ENCODE assay signal across 1 cellular context in the genomic region with DNA sequence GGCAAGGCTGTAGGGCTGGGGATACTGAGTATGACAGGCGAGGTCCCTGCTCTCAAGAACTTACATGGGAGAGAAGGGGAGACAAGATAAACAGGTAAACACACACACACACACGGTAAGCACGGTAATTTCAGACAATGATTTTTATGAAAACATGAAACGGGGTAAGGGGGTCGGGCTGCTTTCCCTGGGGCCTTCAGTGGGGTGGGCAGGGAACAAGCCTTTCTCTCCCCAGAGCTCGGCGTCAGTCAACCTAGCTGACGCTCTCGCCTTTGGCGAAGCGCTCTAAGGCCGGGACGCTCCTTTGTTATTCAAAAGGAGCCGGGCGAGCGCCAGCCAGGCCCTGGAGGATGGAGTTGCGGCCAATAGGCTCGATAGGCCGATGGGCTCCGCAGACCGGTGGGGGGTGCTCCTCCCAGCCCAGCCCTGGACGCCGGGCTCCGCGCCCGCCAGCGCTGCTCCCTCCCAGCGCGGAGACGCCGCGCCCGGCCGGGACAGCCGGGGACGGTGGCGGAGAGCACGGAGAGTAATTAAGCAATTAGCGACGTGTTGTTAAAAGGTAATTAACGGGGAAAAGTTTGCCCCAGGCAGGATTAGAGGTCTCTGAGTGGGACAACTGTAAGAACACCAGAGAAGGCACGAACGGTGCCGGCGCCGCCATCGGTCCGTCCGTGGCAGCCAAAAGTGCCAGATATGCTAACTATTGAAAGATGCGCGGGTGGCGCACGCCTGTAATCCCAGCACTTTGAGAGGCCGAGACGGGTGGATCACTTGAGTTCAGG.
TF ChIP-seq lines count a peak whose summit lies in the region.

No MANE protein-coding gene starts in this region.

TF ChIP-seq in endothelial cell of umbilical vein, 7 proteins besides CTCF, POLR2A, EP300 and RAD21:
- TF ChIP-seq EZH2 (IDR thresholded peaks at IDR 0.05; ENCODE audit: borderline replicate concordance, low read depth, low read length, severe bottlenecking) (peak; percentile 65), JUN (IDR thresholded peaks at IDR 0.05; ENCODE audit: borderline replicate concordance, insufficient read depth, insufficient read length, low read depth) (no peak)
